ENCODE assay signal across 20 cellular contexts in the genomic region with DNA sequence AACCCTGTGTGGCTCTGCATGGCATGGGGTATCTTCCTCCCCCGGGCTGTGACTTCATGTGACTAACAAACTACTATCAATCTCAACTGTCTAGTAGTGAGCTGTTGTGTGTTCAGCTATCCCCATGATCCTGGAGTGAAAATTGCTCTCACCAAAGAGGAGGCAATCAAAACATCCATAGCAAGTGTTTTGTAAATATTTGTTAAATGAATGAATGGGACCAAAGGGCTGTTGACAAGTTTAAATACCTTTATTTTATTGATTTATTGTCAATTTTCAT.
DNase-seq lines count a peak whose midpoint lies in the region; ATAC-seq, FAIRE-seq and TF ChIP-seq lines count a peak whose summit lies in the region.
"Had no signal": no experiment of that assay in that cellular context is flagged by ENCODE, and none has a peak within 500 bp of the region (broad histone marks: within the 10 kb centered on the region; RNA-seq: fewer than 3 reads in every experiment).

No MANE protein-coding gene starts in this region.

- H3K4me3 ChIP-seq in GM23338 (no peak overlapping the region), GM12878 (no peak overlapping the region), neural progenitor cell (no peak overlapping the region)
- H3K4me3 ChIP-seq: cardiac muscle cell, colonic mucosa, heart right ventricle, Peyer's patch, psoas muscle, testis had no signal

- no peak for FAIRE-seq in GM12878 (lab: Jason Lieb, UNC)
- FAIRE-seq in D721Med (lab: Jason Lieb, UNC): no peak

- SMC1A ChIA-PET in GM12878 (lab: Charles Lee; ENCODE audit: uncharacterized antibody, unreplicated experiment): interaction anchor here (1.2 to 1.5 kb wide), 2 partner anchors 208 to 241 kb away, joined by 5 to 16 read pairs; no protein-coding TSS in a partner anchor

- ATAC-seq in GM23338 (no peak), GM12878 (peak; percentile 25; the same call in 2 of the 3 replicates)
- ATAC-seq in activated T-helper 17 cell treated with anti-CD3 and anti-CD28 coated beads, Interleukin-2, amount 50 U/mL, for 72 hours (replicated peaks): no peak

- no peak for TF ChIP-seq CTCF in GM23338 (conservative IDR thresholded peaks at IDR 0.05; ENCODE audit: low read depth in 2 of 2)
- TF ChIP-seq CTCF in GM12878 (IDR thresholded peaks at IDR 0.05 in 2 of 3, conservative IDR thresholded peaks at IDR 0.05 in 1 of 3; ENCODE audit: control insufficient read depth in 2 of 3, extremely low read depth in 1 of 3, insufficient read depth in 1 of 3, low read depth in 3 of 3, low read length in 3 of 3): no peak
- no peak for TF ChIP-seq CTCF in neural progenitor cell (IDR thresholded peaks at IDR 0.05)
- TF ChIP-seq CTCF in D721Med (IDR thresholded peaks at IDR 0.05; ENCODE audit: insufficient read depth, missing control alignments): no peak

- in situ Hi-C loops in GM12878 (cut with MboI): loop anchor here (5.0 kb wide), 1 partner anchor 199 kb away; no protein-coding TSS in a partner anchor

- intact Hi-C loops in GM12878 (cut with micrococcal nuclease; ENCODE audit: unreplicated experiment): no loop called here

- WGBS in GM12878 (ENCODE audit: insufficient coverage, insufficient replicate concordance, low lambda C conversion rate, missing lambda C conversion rate): 0% methylated on average over 1 of the region's 1 CpG

- CTCF ChIA-PET in GM12878 (lab: Yijun Ruan, JAX): interaction anchor here (1.2 to 5.5 kb wide), 3 partner anchors 85 to 241 kb away, joined by 5 to 45 read pairs (median 5); no protein-coding TSS in a partner anchor

- H2AFZ ChIP-seq in GM23338 (no peak overlapping the region; the same call in 1 of the 2 replicates), GM12878 (ENCODE audit: control insufficient read depth, low read depth, low read length) (no peak overlapping the region), neural progenitor cell (replicated peaks) (peak overlapping the region; percentile 84)

- H3K9me3 ChIP-seq in GM12878 (replicated peaks; ENCODE audit: control insufficient read depth, insufficient read depth, low read length) (no peaks in the 10 kb centered on the region), neural progenitor cell (ENCODE audit: low read depth) (no peaks in the 10 kb centered on the region)
- H3K9me3 ChIP-seq: colonic mucosa, heart right ventricle, neutrophil, Peyer's patch, psoas muscle, testis had no signal

- H3K4me2 ChIP-seq in GM23338 (no peak overlapping the region), GM12878 (ENCODE audit: control insufficient read depth, insufficient read depth) (no peak overlapping the region), neural progenitor cell (no peak overlapping the region)

- H4K20me1 ChIP-seq in GM23338 (replicated peaks; ENCODE audit: insufficient read depth) (no peaks in the 10 kb centered on the region), GM12878 (ENCODE audit: control insufficient read depth, insufficient read depth) (no peaks in the 10 kb centered on the region), neural progenitor cell (ENCODE audit: low read depth) (no peaks in the 10 kb centered on the region)

- POLR2A ChIA-PET in GM12878 (lab: Charles Lee): no interaction called here

- RAD21 ChIA-PET in GM12878 (lab: Charles Lee; ENCODE audit: unreplicated experiment): no interaction called here

- H3K4me1 ChIP-seq in GM23338 (ENCODE audit: insufficient read depth): 0 out of 2 replicates have a peak, but pooled peaks cover 7% of the 10 kb centered on the region
- H3K4me1 ChIP-seq in GM12878 (ENCODE audit: control insufficient read depth, insufficient read depth, low read length): no peaks in the 10 kb centered on the region
- H3K4me1 ChIP-seq in neural progenitor cell: peaks cover 12% of the 10 kb centered on the region
- H3K4me1 ChIP-seq: Peyer's patch, psoas muscle, testis had no signal

- no peaks in the 10 kb centered on the region for H3K27me3 Mint-ChIP-seq in GM23338 (ENCODE audit: insufficient read depth, low read depth, poor library complexity)
- H3K27me3 Mint-ChIP-seq in neural progenitor cell (ENCODE audit: insufficient read depth, low read depth): no peaks in the 10 kb centered on the region
- H3K27me3 Mint-ChIP-seq in activated T-helper 17 cell treated with anti-CD3 and anti-CD28 coated beads, Interleukin-2, amount 50 U/mL, for 72 hours: peaks cover 16% of the 10 kb centered on the region

- H3K36me3 Mint-ChIP-seq in GM23338 (ENCODE audit: low read depth) (no peaks in the 10 kb centered on the region), neural progenitor cell (no peaks in the 10 kb centered on the region)
- no peaks in the 10 kb centered on the region for H3K36me3 Mint-ChIP-seq in activated T-helper 17 cell treated with anti-CD3 and anti-CD28 coated beads, Interleukin-2, amount 50 U/mL, for 72 hours (ENCODE audit: low read depth)
- H3K36me3 Mint-ChIP-seq: activated naive CD4-positive, alpha-beta T cell treated with anti-CD3 and anti-CD28 coated beads, Interleukin-2, amount 50 U/mL, for 24 hours; CD4-positive, CD25-positive, alpha-beta regulatory T cell; T-cell had no signal

- H3K4me3 Mint-ChIP-seq in GM23338 (no peak overlapping the region), neural progenitor cell (no peak overlapping the region)
- no peak overlapping the region for H3K4me3 Mint-ChIP-seq in activated T-helper 17 cell treated with anti-CD3 and anti-CD28 coated beads, Interleukin-2, amount 50 U/mL, for 72 hours
- H3K4me3 Mint-ChIP-seq: activated naive CD4-positive, alpha-beta T cell treated with anti-CD3 and anti-CD28 coated beads, Interleukin-2, amount 50 U/mL, for 24 hours; CD4-positive, CD25-positive, alpha-beta regulatory T cell; T-cell had no signal

- no TSS peak for BruUV-seq in GM12878 (replicated peaks; lab: Mats Ljungman, UMichigan)

- H3K27ac ChIP-seq in GM23338 (ENCODE audit: low read depth) (no peak overlapping the region), GM12878 (ENCODE audit: control insufficient read depth, insufficient read depth) (no peak overlapping the region), neural progenitor cell (no peak overlapping the region)
- H3K27ac ChIP-seq: cardiac muscle cell, colonic mucosa, foreskin keratinocyte, heart right ventricle, neutrophil, Peyer's patch, psoas muscle, testis had no signal

- no peak overlapping the region for H3K9ac ChIP-seq in GM12878 (ENCODE audit: control insufficient read depth, insufficient read depth, low read length)
- no peak overlapping the region for H3K9ac ChIP-seq in neural progenitor cell

- DNase-seq in GM23338 (ENCODE audit: low spot score) (no peak), NCI-H2029 (lab: John Stamatoyannopoulos, UW) (peak; percentile 49), GM12878 (ENCODE audit: low read depth, low spot score) (no peak), neural progenitor cell (ENCODE audit: low spot score) (no peak), D721Med (ENCODE audit: insufficient read length, low spot score) (no peak), germinal center (ENCODE audit: low spot score) (no peak)
- DNase-seq: heart right ventricle, NCI-H2081 treated with DMSO at 0.1 percent for 48 hours, psoas muscle, SIG-M5 had no signal

- no peaks in the 10 kb centered on the region for H3K9me3 Mint-ChIP-seq in GM23338
- H3K9me3 Mint-ChIP-seq in neural progenitor cell: no peaks in the 10 kb centered on the region
- no peaks in the 10 kb centered on the region for H3K9me3 Mint-ChIP-seq in activated T-helper 17 cell treated with anti-CD3 and anti-CD28 coated beads, Interleukin-2, amount 50 U/mL, for 72 hours
- H3K9me3 Mint-ChIP-seq: activated naive CD4-positive, alpha-beta T cell treated with anti-CD3 and anti-CD28 coated beads, Interleukin-2, amount 50 U/mL, for 24 hours; T-cell had no signal

- H3K27ac Mint-ChIP-seq in GM23338 (0 out of 2 replicates have a peak overlapping the region, but pooled peaks have one; percentile 1), neural progenitor cell (no peak overlapping the region)
- no peak overlapping the region for H3K27ac Mint-ChIP-seq in activated T-helper 17 cell treated with anti-CD3 and anti-CD28 coated beads, Interleukin-2, amount 50 U/mL, for 72 hours
- H3K27ac Mint-ChIP-seq: activated naive CD4-positive, alpha-beta T cell treated with anti-CD3 and anti-CD28 coated beads, Interleukin-2, amount 50 U/mL, for 24 hours; CD4-positive, CD25-positive, alpha-beta regulatory T cell; T-cell had no signal

- H3K4me1 Mint-ChIP-seq in GM23338 (peaks cover 16% of the 10 kb centered on the region), neural progenitor cell (peaks cover 10% of the 10 kb centered on the region)
- peaks cover 5% of the 10 kb centered on the region for H3K4me1 Mint-ChIP-seq in activated T-helper 17 cell treated with anti-CD3 and anti-CD28 coated beads, Interleukin-2, amount 50 U/mL, for 72 hours
- H3K4me1 Mint-ChIP-seq: T-cell had no signal

- no peak for TF ChIP-seq EP300 in GM12878 (IDR thresholded peaks at IDR 0.05; ENCODE audit: borderline replicate concordance in 1 of 2, control insufficient read depth in 1 of 2, low read depth in 2 of 2, low read length in 2 of 2)

- H3K79me2 ChIP-seq in GM23338 (replicated peaks; ENCODE audit: insufficient read depth) (no peaks in the 10 kb centered on the region), GM12878 (ENCODE audit: control insufficient read depth, insufficient read depth, low read length) (no peaks in the 10 kb centered on the region), neural progenitor cell (ENCODE audit: low read depth) (no peaks in the 10 kb centered on the region)

- TF ChIP-seq RAD21 in GM12878 (IDR thresholded peaks at IDR 0.05; ENCODE audit: insufficient read depth, low read depth, low read length): no peak

- H3F3A ChIP-seq in GM23338 (replicated peaks; ENCODE audit: low read depth) (no peaks in the 10 kb centered on the region), neural progenitor cell (ENCODE audit: low read depth) (no peaks in the 10 kb centered on the region)

- no peaks in the 10 kb centered on the region for H3K9me2 ChIP-seq in GM23338 (ENCODE audit: insufficient read depth)

- TF ChIP-seq POLR2A in GM12878 (IDR thresholded peaks at IDR 0.05; ENCODE audit: low read depth, low read length): no peak

- H3K36me3 ChIP-seq in GM23338 (ENCODE audit: insufficient read depth) (no peaks in the 10 kb centered on the region), GM12878 (ENCODE audit: control insufficient read depth in 2 of 2, insufficient read depth in 2 of 2, low read length in 1 of 2) (no peaks in the 10 kb centered on the region), neural progenitor cell (no peaks in the 10 kb centered on the region)
- H3K36me3 ChIP-seq: cardiac muscle cell, colonic mucosa, heart right ventricle, neutrophil, Peyer's patch had no signal

- no peaks in the 10 kb centered on the region for H3K27me3 ChIP-seq in GM23338 (ENCODE audit: insufficient read depth)
- peaks cover 0 to 3% of the 10 kb centered on the region in 2 experiments; a peak in 1 of 4 replicates for H3K27me3 ChIP-seq in GM12878 (replicated peaks in 1 of 2; ENCODE audit: control insufficient read depth in 2 of 2, insufficient read depth in 2 of 2, low read length in 1 of 2)
- H3K27me3 ChIP-seq in neural progenitor cell: no peaks in the 10 kb centered on the region
- H3K27me3 ChIP-seq: cardiac muscle cell, colonic mucosa, foreskin keratinocyte, neutrophil, Peyer's patch, testis had no signal

TF ChIP-seq in GM23338, 12 proteins besides CTCF, POLR2A, EP300 and RAD21 (continues in another document):
- no peak for TF ChIP-seq ZNF114 (CRISPR knock-in tag; IDR thresholded peaks at IDR 0.05)
- TF ChIP-seq POLR2AphosphoS5 (IDR thresholded peaks at IDR 0.05; ENCODE audit: low read depth): no peak

TF ChIP-seq in GM12878, 131 proteins besides CTCF, POLR2A, EP300 and RAD21 (continues in another document):
- TF ChIP-seq SRF (IDR thresholded peaks at IDR 0.05; ENCODE audit: low read depth in 2 of 2, low read length in 2 of 2): no peak
